Comparison of ENCODE assay signal across 16 cellular contexts in genomic region chr3:194320744-194321243, GRCh38. TPM values are rescaled to one million over a fixed set of nuclear protein-coding genes. Genes with fewer than 3 reads are reported as not detected.
"Had no signal": no experiment of that assay in that cellular context is flagged by ENCODE, and none has a peak within 500 bp of the region (broad histone marks: within the 10 kb centered on the region; RNA-seq: fewer than 3 reads in every experiment).

No MANE protein-coding gene starts in this region.

- H2AFZ ChIP-seq: parathyroid adenoma had no signal

- H3K27ac ChIP-seq: parathyroid adenoma, transverse colon had no signal

- H3K36me3 ChIP-seq: transverse colon had no signal

- H3K4me2 ChIP-seq: smooth muscle cell had no signal

- H3K36me3 Mint-ChIP-seq: stimulated activated effector memory CD8-positive, alpha-beta T cell treated with anti-CD3 and anti-CD28 coated beads, Interleukin-12 subunit alpha, Interleukin-12 subunit beta, amount 100 ng/mL, for 72 hours had no signal

- DNase-seq: activated B cell treated with CpG ODN at 0.5 μM for 24 hours; activated CD4-positive, alpha-beta T cell treated with anti-CD3 and anti-CD28 coated beads, Interleukin-2, amount 10 ng/mL, durations not matched to agents 24 days and 14 days; activated CD8-positive, alpha-beta memory T cell treated with anti-CD3 and anti-CD28 coated beads for 24 hours; activated naive CD4-positive, alpha-beta T cell treated with anti-CD3 and anti-CD28 coated beads for 36 hours; central memory CD4-positive, alpha-beta T cell; erythroblast; hypothalamus; left cardiac atrium; nephron progenitor cell; T1000; transverse colon had no signal

- H3K27me3 ChIP-seq: transverse colon had no signal

- H3K79me2 ChIP-seq: parathyroid adenoma had no signal

- H3K4me1 Mint-ChIP-seq: stimulated activated effector memory CD8-positive, alpha-beta T cell treated with anti-CD3 and anti-CD28 coated beads, Interleukin-12 subunit alpha, Interleukin-12 subunit beta, amount 100 ng/mL, for 72 hours had no signal

- H3K4me3 ChIP-seq: smooth muscle cell, transverse colon had no signal

- ATAC-seq: left cardiac atrium; stimulated activated effector memory CD8-positive, alpha-beta T cell treated with anti-CD3 and anti-CD28 coated beads, Interleukin-12 subunit alpha, Interleukin-12 subunit beta, amount 100 ng/mL, for 72 hours had no signal

- H3K9ac ChIP-seq: parathyroid adenoma had no signal

- H3K27ac Mint-ChIP-seq: activated B cell treated with CpG ODN at 0.5 μM for 24 hours; activated CD4-positive, alpha-beta T cell treated with anti-CD3 and anti-CD28 coated beads, Interleukin-2, amount 10 ng/mL, durations not matched to agents 24 days and 14 days; memory B cell; nephron progenitor cell; stimulated activated effector memory CD8-positive, alpha-beta T cell treated with anti-CD3 and anti-CD28 coated beads, Interleukin-12 subunit alpha, Interleukin-12 subunit beta, amount 100 ng/mL, for 72 hours had no signal

- H3K4me3 Mint-ChIP-seq: activated B cell treated with CpG ODN at 0.5 μM for 24 hours; activated CD4-positive, alpha-beta T cell treated with anti-CD3 and anti-CD28 coated beads, Interleukin-2, amount 10 ng/mL, durations not matched to agents 24 days and 14 days; activated naive CD4-positive, alpha-beta T cell treated with anti-CD3 and anti-CD28 coated beads for 36 hours; memory B cell; nephron progenitor cell; stimulated activated effector memory CD8-positive, alpha-beta T cell treated with anti-CD3 and anti-CD28 coated beads, Interleukin-12 subunit alpha, Interleukin-12 subunit beta, amount 100 ng/mL, for 72 hours had no signal

RNA-seq across cellular contexts. Expression of gene CPN2, which starts 30.3 kb away (rescaled TPM):
- total RNA-seq: activated B cell treated with CpG ODN at 0.5 μM for 24 hours; activated CD4-positive, alpha-beta T cell treated with anti-CD3 and anti-CD28 coated beads, Interleukin-2, amount 10 ng/mL, durations not matched to agents 24 days and 14 days; activated naive CD4-positive, alpha-beta T cell treated with anti-CD3 and anti-CD28 coated beads for 36 hours; glomerular endothelial cell; left cardiac atrium had no signal
- polyA plus RNA-seq: smooth muscle cell had no signal

RNA-seq across cellular contexts. Expression of gene LRRC15, which starts 48.7 kb away (rescaled TPM):
- total RNA-seq: activated B cell treated with CpG ODN at 0.5 μM for 24 hours; activated CD4-positive, alpha-beta T cell treated with anti-CD3 and anti-CD28 coated beads, Interleukin-2, amount 10 ng/mL, durations not matched to agents 24 days and 14 days; activated naive CD4-positive, alpha-beta T cell treated with anti-CD3 and anti-CD28 coated beads for 36 hours; glomerular endothelial cell had no signal
